In genomic region chr5:123752576-123752975, GRCh38 we compare ENCODE assay signal across 10 cellular contexts.
DNase-seq lines count a peak whose midpoint lies in the region; ATAC-seq and TF ChIP-seq lines count a peak whose summit lies in the region.
"Had no signal": no experiment of that assay in that cellular context is flagged by ENCODE, and none has a peak within 500 bp of the region (broad histone marks: within the 10 kb centered on the region; RNA-seq: fewer than 3 reads in every experiment).

No MANE protein-coding gene starts in this region.

- TF ChIP-seq CTCF in RWPE2 (IDR thresholded peaks at IDR 0.05; ENCODE audit: poor library complexity, severe bottlenecking): no peak
- no peak for TF ChIP-seq CTCF in fibroblast of the aortic adventitia (IDR thresholded peaks at IDR 0.05; ENCODE audit: insufficient read depth, low read length)
- no peak for TF ChIP-seq CTCF in osteocyte (IDR thresholded peaks at IDR 0.05)

- H3K27me3 ChIP-seq in RWPE2 (ENCODE audit: insufficient read depth, poor library complexity, severe bottlenecking): no peaks in the 10 kb centered on the region

- no peak overlapping the region for H3K27ac ChIP-seq in RWPE2 (ENCODE audit: poor library complexity, severe bottlenecking)

- no peak overlapping the region for H3K4me3 ChIP-seq in RWPE2 (ENCODE audit: severe bottlenecking)
- H3K4me3 ChIP-seq in fibroblast of the aortic adventitia (ENCODE audit: low read depth, low read length): no peak overlapping the region

- H3K4me3 Mint-ChIP-seq in osteocyte (ENCODE audit: unreplicated experiment): no peak overlapping the region
- no peak overlapping the region for H3K4me3 Mint-ChIP-seq in activated CD8-positive, alpha-beta memory T cell treated with anti-CD3 and anti-CD28 coated beads, Interleukin-2, amount 10 ng/mL, durations not matched to agents 7 days and 5 days

- H3K9me3 ChIP-seq in RWPE2 (ENCODE audit: severe bottlenecking): no peaks in the 10 kb centered on the region

- DNase-seq in COR-L47 (lab: John Stamatoyannopoulos, UW) (peak; percentile 20), RWPE2 (ENCODE audit: low spot score) (no peak), fibroblast of the aortic adventitia (ENCODE audit: low read depth) (peak; percentile 94), osteocyte (ENCODE audit: extremely low spot score, unreplicated experiment) (no peak), NCI-H187 (lab: John Stamatoyannopoulos, UW) (no peak)
- DNase-seq in effector CD4-positive, alpha-beta T cell: no peak
- DNase-seq in activated CD8-positive, alpha-beta memory T cell treated with anti-CD3 and anti-CD28 coated beads, Interleukin-2, amount 10 ng/mL, durations not matched to agents 7 days and 5 days: no peak
- DNase-seq: NCI-H1417 treated with DMSO at 0.1 percent for 48 hours, occipital lobe had no signal

- ATAC-seq in RWPE2 (ENCODE audit: low read depth) (peak; percentile 63; the same call in 2 of the 3 replicates), GM21447 (IDR thresholded peaks at IDR 0.05; ENCODE audit: unreplicated experiment) (no peak)
- ATAC-seq in activated CD8-positive, alpha-beta memory T cell treated with anti-CD3 and anti-CD28 coated beads, Interleukin-2, amount 10 ng/mL, durations not matched to agents 7 days and 5 days: no peak

- H3K27me3 Mint-ChIP-seq in osteocyte (ENCODE audit: unreplicated experiment): no peaks in the 10 kb centered on the region
- H3K27me3 Mint-ChIP-seq in activated CD8-positive, alpha-beta memory T cell treated with anti-CD3 and anti-CD28 coated beads, Interleukin-2, amount 10 ng/mL, durations not matched to agents 7 days and 5 days: no peaks in the 10 kb centered on the region

- no peaks in the 10 kb centered on the region for H3K9me3 Mint-ChIP-seq in osteocyte (ENCODE audit: unreplicated experiment)
- no peaks in the 10 kb centered on the region for H3K9me3 Mint-ChIP-seq in activated CD8-positive, alpha-beta memory T cell treated with anti-CD3 and anti-CD28 coated beads, Interleukin-2, amount 10 ng/mL, durations not matched to agents 7 days and 5 days (ENCODE audit: low read depth)

- H3K4me1 ChIP-seq in RWPE2 (ENCODE audit: insufficient read depth, poor library complexity, severe bottlenecking): peaks cover 4% of the 10 kb centered on the region

- H3K36me3 ChIP-seq in RWPE2 (ENCODE audit: low read depth): no peaks in the 10 kb centered on the region

- peaks cover 47% of the 10 kb centered on the region for H3K4me1 Mint-ChIP-seq in osteocyte (ENCODE audit: unreplicated experiment)
- H3K4me1 Mint-ChIP-seq in activated CD8-positive, alpha-beta memory T cell treated with anti-CD3 and anti-CD28 coated beads, Interleukin-2, amount 10 ng/mL, durations not matched to agents 7 days and 5 days: no peaks in the 10 kb centered on the region

- no peaks in the 10 kb centered on the region for H3K36me3 Mint-ChIP-seq in osteocyte (ENCODE audit: unreplicated experiment)
- no peaks in the 10 kb centered on the region for H3K36me3 Mint-ChIP-seq in activated CD8-positive, alpha-beta memory T cell treated with anti-CD3 and anti-CD28 coated beads, Interleukin-2, amount 10 ng/mL, durations not matched to agents 7 days and 5 days

- CTCF ChIA-PET in activated CD8-positive, alpha-beta memory T cell treated with anti-CD3 and anti-CD28 coated beads, Interleukin-2, amount 10 ng/mL, durations not matched to agents 7 days and 5 days (lab: Charles Lee): no interaction called here

- peak overlapping the region; percentile 79 for H3K27ac Mint-ChIP-seq in osteocyte (ENCODE audit: unreplicated experiment)
- H3K27ac Mint-ChIP-seq in activated CD8-positive, alpha-beta memory T cell treated with anti-CD3 and anti-CD28 coated beads, Interleukin-2, amount 10 ng/mL, durations not matched to agents 7 days and 5 days: no peak overlapping the region

Comparison
In these comparisons a context has a peak if more than half of its experiments do, and no peak if none do; other contexts are left out.
1. DNase-seq: peak in COR-L47 (single experiment) and fibroblast of the aortic adventitia (single experiment); none in RWPE2 (single experiment), osteocyte (single experiment), effector CD4-positive, alpha-beta T cell (single experiment), activated CD8-positive, alpha-beta memory T cell treated with anti-CD3 and anti-CD28 coated beads, Interleukin-2, amount 10 ng/mL, durations not matched to agents 7 days and 5 days (single experiment) and NCI-H187 (0 of 2).